ENCODE assay signal across 9 cellular contexts in the genomic region with DNA sequence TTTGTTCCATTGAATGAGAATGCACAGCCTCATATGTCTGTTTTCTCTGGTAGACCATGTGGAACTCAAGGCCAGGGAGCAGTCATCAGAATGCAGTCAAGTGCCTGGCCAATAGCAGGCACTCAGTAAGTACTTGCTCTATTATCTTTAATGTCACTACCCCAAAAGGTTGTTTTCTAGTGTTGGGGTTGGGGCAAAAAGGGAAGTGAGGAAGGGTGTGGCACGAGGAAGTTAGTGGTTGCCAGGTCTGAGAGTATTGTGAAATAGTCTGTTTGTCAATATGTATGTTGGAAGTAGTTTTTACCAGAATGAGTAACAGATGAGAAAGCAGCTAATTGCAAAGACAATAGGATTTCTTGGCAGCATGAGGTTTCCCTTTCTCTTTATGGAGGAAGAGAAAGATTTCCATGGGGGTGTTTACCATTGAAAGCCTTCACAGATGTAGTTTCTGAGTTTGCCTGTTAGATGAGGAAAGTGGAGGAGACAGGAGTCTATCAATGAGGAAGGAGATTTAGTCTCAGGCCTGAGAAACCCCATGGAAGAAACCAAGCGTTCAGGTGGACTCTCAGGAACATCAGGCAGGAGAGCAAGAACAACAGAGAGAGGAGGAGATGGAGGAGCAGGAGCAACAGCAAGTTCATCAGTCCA.
DNase-seq lines count a peak whose midpoint lies in the region; ATAC-seq lines count a peak whose summit lies in the region.
"Had no signal": no experiment of that assay in that cellular context is flagged by ENCODE, and none has a peak within 500 bp of the region (broad histone marks: within the 10 kb centered on the region; RNA-seq: fewer than 3 reads in every experiment).

No MANE protein-coding gene starts in this region.

- no peaks in the 10 kb centered on the region for H3K9me3 Mint-ChIP-seq in dendritic cell treated with granulocyte-macrophage colony-stimulating factor and Interleukin-4, amounts not matched to agents 40 ng/mL and 50 ng/mL, for 4 days

- H3K27me3 Mint-ChIP-seq in dendritic cell treated with granulocyte-macrophage colony-stimulating factor and Interleukin-4, amounts not matched to agents 40 ng/mL and 50 ng/mL, for 4 days: no peaks in the 10 kb centered on the region

- H3K27ac Mint-ChIP-seq in dendritic cell treated with granulocyte-macrophage colony-stimulating factor and Interleukin-4, amounts not matched to agents 40 ng/mL and 50 ng/mL, for 4 days: peak overlapping the region; percentile 86

- intact Hi-C loops in dendritic cell treated with granulocyte-macrophage colony-stimulating factor and Interleukin-4, amounts not matched to agents 40 ng/mL and 50 ng/mL, for 4 days (cut with micrococcal nuclease): loop anchor here (1.0 kb wide), 1 partner anchor 160 kb away; no protein-coding TSS in a partner anchor

- no peaks in the 10 kb centered on the region for H3K36me3 Mint-ChIP-seq in dendritic cell treated with granulocyte-macrophage colony-stimulating factor and Interleukin-4, amounts not matched to agents 40 ng/mL and 50 ng/mL, for 4 days (ENCODE audit: low read depth)

- H3K27ac ChIP-seq in skin epidermis: peak overlapping the region in 20 of 21 experiments; percentile 6 to 83 (median 58)
- H3K27ac ChIP-seq: SJSA1 had no signal

- peaks cover 32% of the 10 kb centered on the region for H3K4me1 Mint-ChIP-seq in dendritic cell treated with granulocyte-macrophage colony-stimulating factor and Interleukin-4, amounts not matched to agents 40 ng/mL and 50 ng/mL, for 4 days (ENCODE audit: low read depth)

- DNase-seq in NOMO-1 (lab: John Stamatoyannopoulos, UW; ENCODE audit: unreplicated experiment in 2 of 2): peak; percentile 96 to 99
- no peak for DNase-seq in NCI-H2196 (lab: John Stamatoyannopoulos, UW; ENCODE audit: unreplicated experiment)
- no peak for DNase-seq in NCI-H345 treated with DMSO at 0.1 percent for 48 hours (lab: John Stamatoyannopoulos, UW; ENCODE audit: unreplicated experiment)

- H3K4me3 ChIP-seq in skin epidermis: no peak overlapping the region
- H3K4me3 ChIP-seq: SJSA1 had no signal

- ATAC-seq in GM18508 (IDR thresholded peaks at IDR 0.05; ENCODE audit: insufficient read depth, unreplicated experiment) (peak; percentile 39), HG02571 (IDR thresholded peaks at IDR 0.05; ENCODE audit: unreplicated experiment) (peak; percentile 66), HG02840 (IDR thresholded peaks at IDR 0.05; ENCODE audit: low FRiP score, unreplicated experiment) (no peak)

- peak overlapping the region; percentile 39 for H3K4me3 Mint-ChIP-seq in dendritic cell treated with granulocyte-macrophage colony-stimulating factor and Interleukin-4, amounts not matched to agents 40 ng/mL and 50 ng/mL, for 4 days

Comparison
In these comparisons a context has a peak if more than half of its experiments do, and no peak if none do; other contexts are left out.
1. DNase-seq: peak in NOMO-1 (2 of 2); none in NCI-H2196 (single experiment) and NCI-H345 treated with DMSO at 0.1 percent for 48 hours (single experiment).